Comparison of ENCODE assay signal across 8 cellular contexts in genomic region chr19:10812902-10813404, GRCh38. TPM values are rescaled to one million over a fixed set of nuclear protein-coding genes. Genes with fewer than 3 reads are reported as not detected.
A peak's percentile ranks its signal among the peaks of the same experiment; 100 is the strongest.
DNase-seq lines count a peak whose midpoint lies in the region; ATAC-seq and TF ChIP-seq lines count a peak whose summit lies in the region.

No MANE protein-coding gene starts in this region.

- H2AFZ ChIP-seq in smooth muscle cell (ENCODE audit: low read depth), result no peak overlapping the region

- H3K9ac ChIP-seq in smooth muscle cell (ENCODE audit: low read depth), result peak overlapping the region; percentile 27

- H3F3A ChIP-seq in smooth muscle cell (ENCODE audit: low read depth), result peaks cover 31% of the 10 kb centered on the region

- no peaks in the 10 kb centered on the region for H3K9me3 Mint-ChIP-seq in activated CD8-positive, alpha-beta memory T cell treated with anti-CD3 and anti-CD28 coated beads, Interleukin-2, amount 10 ng/mL, durations not matched to agents 7 days and 5 days (ENCODE audit: low read depth)

- peak overlapping the region; percentile 99 for H3K27ac ChIP-seq in smooth muscle cell (ENCODE audit: low read depth)

- peaks cover 66% of the 10 kb centered on the region for H3K4me1 Mint-ChIP-seq in activated CD8-positive, alpha-beta memory T cell treated with anti-CD3 and anti-CD28 coated beads, Interleukin-2, amount 10 ng/mL, durations not matched to agents 7 days and 5 days

- H3K27me3 ChIP-seq in smooth muscle cell (ENCODE audit: low read depth), result no peaks in the 10 kb centered on the region

- peaks cover 3% of the 10 kb centered on the region for H3K4me1 ChIP-seq in smooth muscle cell (ENCODE audit: low read depth)

- peak overlapping the region; percentile 3 for H3K4me3 Mint-ChIP-seq in activated CD8-positive, alpha-beta memory T cell treated with anti-CD3 and anti-CD28 coated beads, Interleukin-2, amount 10 ng/mL, durations not matched to agents 7 days and 5 days

- CTCF ChIA-PET in activated CD8-positive, alpha-beta memory T cell treated with anti-CD3 and anti-CD28 coated beads, Interleukin-2, amount 10 ng/mL, durations not matched to agents 7 days and 5 days (lab: Charles Lee), result no interaction called here

- no peak for TF ChIP-seq CTCF in smooth muscle cell (IDR thresholded peaks at IDR 0.05; ENCODE audit: borderline replicate concordance, insufficient read depth, poor library complexity, severe bottlenecking)

- peaks cover 15% of the 10 kb centered on the region for H4K20me1 ChIP-seq in smooth muscle cell (ENCODE audit: low read depth)

- H3K79me2 ChIP-seq in smooth muscle cell (ENCODE audit: low read depth), result peaks cover 28% of the 10 kb centered on the region

- intact Hi-C loops in Right ventricle myocardium inferior (cut with DNase I), result no loop called here

- H3K36me3 Mint-ChIP-seq in activated CD8-positive, alpha-beta memory T cell treated with anti-CD3 and anti-CD28 coated beads, Interleukin-2, amount 10 ng/mL, durations not matched to agents 7 days and 5 days, result peaks cover 30% of the 10 kb centered on the region

- no peaks in the 10 kb centered on the region for H3K9me3 ChIP-seq in smooth muscle cell (replicated peaks; ENCODE audit: low read depth)

- H3K4me2 ChIP-seq in smooth muscle cell, result peak overlapping the region; percentile 50

- ATAC-seq in activated CD8-positive, alpha-beta memory T cell treated with anti-CD3 and anti-CD28 coated beads, Interleukin-2, amount 10 ng/mL, durations not matched to agents 7 days and 5 days, result peak; percentile 81
- ATAC-seq in Right ventricle myocardium inferior (peak; percentile 48), HG03565 (IDR thresholded peaks at IDR 0.05; ENCODE audit: unreplicated experiment) (no peak)

- peak; percentile 50 for DNase-seq in stimulated activated CD4-positive, alpha-beta T cell treated with anti-CD3 and anti-CD28 coated beads, Interleukin-15, amount 100 ng/mL, for 24 hours
- no peak for DNase-seq in stimulated activated CD4-positive, alpha-beta T cell treated with anti-CD3 and anti-CD28 coated beads, Interleukin-4, amount 100 ng/mL, for 1 hour
- peak; percentile 85 for DNase-seq in activated CD8-positive, alpha-beta memory T cell treated with anti-CD3 and anti-CD28 coated beads, Interleukin-2, amount 10 ng/mL, durations not matched to agents 7 days and 5 days
- peak; percentile 70 for DNase-seq in Right ventricle myocardium inferior (ENCODE audit: missing footprints)
- peak; percentile 23 for DNase-seq in smooth muscle cell (lab: John Stamatoyannopoulos, UW; ENCODE audit: unreplicated experiment)
- DNase-seq in COR-L47 (lab: John Stamatoyannopoulos, UW), result no peak
- no peak for DNase-seq in NCI-H2029 treated with DMSO at 0.1 percent for 48 hours (lab: John Stamatoyannopoulos, UW)

- H3K27me3 Mint-ChIP-seq in activated CD8-positive, alpha-beta memory T cell treated with anti-CD3 and anti-CD28 coated beads, Interleukin-2, amount 10 ng/mL, durations not matched to agents 7 days and 5 days, result no peaks in the 10 kb centered on the region

- 32% methylated on average over 9 of the region's 9 CpGs for WGBS in smooth muscle cell (ENCODE audit: low lambda C conversion rate)

- peak overlapping the region; percentile 93 for H3K27ac Mint-ChIP-seq in activated CD8-positive, alpha-beta memory T cell treated with anti-CD3 and anti-CD28 coated beads, Interleukin-2, amount 10 ng/mL, durations not matched to agents 7 days and 5 days

- H3K4me3 ChIP-seq in smooth muscle cell, result no peak overlapping the region

- H3K36me3 ChIP-seq in smooth muscle cell (ENCODE audit: low read depth), result no peaks in the 10 kb centered on the region

RNA-seq across cellular contexts. Expression of gene TMED1, which starts 23.1 kb away (rescaled TPM):
- 10 to 100 TPM; 16.0 to 19.2 TPM for total RNA-seq in activated CD8-positive, alpha-beta memory T cell treated with anti-CD3 and anti-CD28 coated beads, Interleukin-2, amount 10 ng/mL, durations not matched to agents 7 days and 5 days
- total RNA-seq in Right ventricle myocardium inferior (30.3 TPM), smooth muscle cell (30.7 and 44.4 TPM in 2 replicates)
- 99.9 and 107 TPM in 2 replicates for polyA plus RNA-seq in smooth muscle cell

RNA-seq across cellular contexts. Expression of gene C19orf38, which starts 35.3 kb away (rescaled TPM):
- 1 to 10 TPM; 1.2 to 1.7 TPM for total RNA-seq in activated CD8-positive, alpha-beta memory T cell treated with anti-CD3 and anti-CD28 coated beads, Interleukin-2, amount 10 ng/mL, durations not matched to agents 7 days and 5 days
- 1.5 TPM for total RNA-seq in Right ventricle myocardium inferior
- total RNA-seq in smooth muscle cell, result 0.13 TPM in 1 of 2 replicates, not detected in the other
- polyA plus RNA-seq in smooth muscle cell, result 0.79 and 1.5 TPM in 2 replicates

RNA-seq across cellular contexts. Expression of gene CARM1, which starts 58.4 kb away (rescaled TPM):
- 10 to 100 TPM; 38.5 to 48.1 TPM for total RNA-seq in activated CD8-positive, alpha-beta memory T cell treated with anti-CD3 and anti-CD28 coated beads, Interleukin-2, amount 10 ng/mL, durations not matched to agents 7 days and 5 days
- total RNA-seq in Right ventricle myocardium inferior (39.5 TPM), smooth muscle cell (22.7 and 25.4 TPM in 2 replicates)
- polyA plus RNA-seq in smooth muscle cell, result 39.3 and 48.1 TPM in 2 replicates

Comparison
In these comparisons a context has a peak if more than half of its experiments do, and no peak if none do; other contexts are left out.
1. DNase-seq: peak in stimulated activated CD4-positive, alpha-beta T cell treated with anti-CD3 and anti-CD28 coated beads, Interleukin-15, amount 100 ng/mL, for 24 hours (single experiment), activated CD8-positive, alpha-beta memory T cell treated with anti-CD3 and anti-CD28 coated beads, Interleukin-2, amount 10 ng/mL, durations not matched to agents 7 days and 5 days (single experiment), Right ventricle myocardium inferior (single experiment) and smooth muscle cell (single experiment); none in stimulated activated CD4-positive, alpha-beta T cell treated with anti-CD3 and anti-CD28 coated beads, Interleukin-4, amount 100 ng/mL, for 1 hour (single experiment), COR-L47 (single experiment) and NCI-H2029 treated with DMSO at 0.1 percent for 48 hours (single experiment).